30 cellular contexts compared by ENCODE assay signal in genomic region chr9:16158063-16158462, GRCh38.
"Had no signal": no experiment of that assay in that cellular context is flagged by ENCODE, and none has a peak within 500 bp of the region (broad histone marks: within the 10 kb centered on the region; RNA-seq: fewer than 3 reads in every experiment).

No MANE protein-coding gene starts in this region.

- H3K9me3 ChIP-seq: SJCRH30 had no signal

- DNase-seq: activated CD4-positive, alpha-beta T cell treated with anti-CD3 and anti-CD28 coated beads for 1 hour; activated CD4-positive, alpha-beta T cell treated with anti-CD3 and anti-CD28 coated beads for 48 hours; activated CD4-positive, CD25-positive, alpha-beta regulatory T cell; activated CD8-positive, alpha-beta T cell treated with anti-CD3 and anti-CD28 coated beads for 36 hours; activated effector memory CD4-positive, alpha-beta T cell treated with anti-CD3 and anti-CD28 coated beads, Interleukin-2, amount 50 U/mL, for 16 hours; activated naive CD4-positive, alpha-beta T cell; activated naive CD4-positive, alpha-beta T cell treated with anti-CD3 and anti-CD28 coated beads, Interleukin-2, amount 50 U/mL, for 16 hours; activated naive CD8-positive, alpha-beta T cell treated with anti-CD3 and anti-CD28 coated beads for 36 hours; activated T-cell treated with anti-CD3 and anti-CD28 coated beads, Interleukin-2, amount 50 U/mL, for 1 hour; activated T-cell treated with anti-CD3 and anti-CD28 coated beads, Interleukin-2, amount 50 U/mL, for 72 hours; amniotic stem cell; aorta; brain microvascular endothelial cell; central memory CD4-positive, alpha-beta T cell; NCI-H1092 treated with DMSO at 0.1 percent for 48 hours; NCI-H1417 treated with DMSO at 0.1 percent for 48 hours; NCI-H187 treated with DMSO at 0.1 percent for 48 hours; NCI-H2081; NCI-H345; NCI-H524 treated with DMSO at 0.1 percent for 48 hours; SHP77; SJCRH30; SW 1271; T-helper 1 cell; T-helper 2 cell; T-helper 9 cell; WERI-Rb-1 had no signal

- H3K27ac ChIP-seq: brain microvascular endothelial cell, SJCRH30, WERI-Rb-1 had no signal

- H3K4me3 Mint-ChIP-seq: activated CD8-positive, alpha-beta T cell treated with anti-CD3 and anti-CD28 coated beads for 36 hours; activated naive CD8-positive, alpha-beta T cell treated with anti-CD3 and anti-CD28 coated beads for 36 hours; activated T-cell treated with anti-CD3 and anti-CD28 coated beads, Interleukin-2, amount 50 U/mL, for 72 hours; activated T-helper 17 cell treated with anti-CD3 and anti-CD28 coated beads, Interleukin-2, amount 50 U/mL, for 72 hours had no signal

- H3K9me3 Mint-ChIP-seq: activated CD8-positive, alpha-beta T cell treated with anti-CD3 and anti-CD28 coated beads for 36 hours had no signal

- H3K27me3 ChIP-seq: brain microvascular endothelial cell, SJCRH30 had no signal

- H3K27me3 Mint-ChIP-seq: activated naive CD8-positive, alpha-beta T cell treated with anti-CD3 and anti-CD28 coated beads for 36 hours had no signal

- ATAC-seq: activated CD8-positive, alpha-beta T cell treated with anti-CD3 and anti-CD28 coated beads for 36 hours; activated T-cell treated with anti-CD3 and anti-CD28 coated beads, Interleukin-2, amount 50 U/mL, for 72 hours; activated T-helper 17 cell treated with anti-CD3 and anti-CD28 coated beads, Interleukin-2, amount 50 U/mL, for 72 hours; K562; Panc1 had no signal

- H3K4me3 ChIP-seq: K562, SJCRH30 had no signal

- H3K36me3 ChIP-seq: brain microvascular endothelial cell, SJCRH30, WERI-Rb-1 had no signal

- H3K27ac Mint-ChIP-seq: activated CD8-positive, alpha-beta T cell treated with anti-CD3 and anti-CD28 coated beads for 36 hours; activated naive CD8-positive, alpha-beta T cell treated with anti-CD3 and anti-CD28 coated beads for 36 hours; activated T-cell treated with anti-CD3 and anti-CD28 coated beads, Interleukin-2, amount 50 U/mL, for 72 hours; activated T-helper 17 cell treated with anti-CD3 and anti-CD28 coated beads, Interleukin-2, amount 50 U/mL, for 72 hours had no signal
